Comparison of ENCODE assay signal across 24 cellular contexts in the genomic region with DNA sequence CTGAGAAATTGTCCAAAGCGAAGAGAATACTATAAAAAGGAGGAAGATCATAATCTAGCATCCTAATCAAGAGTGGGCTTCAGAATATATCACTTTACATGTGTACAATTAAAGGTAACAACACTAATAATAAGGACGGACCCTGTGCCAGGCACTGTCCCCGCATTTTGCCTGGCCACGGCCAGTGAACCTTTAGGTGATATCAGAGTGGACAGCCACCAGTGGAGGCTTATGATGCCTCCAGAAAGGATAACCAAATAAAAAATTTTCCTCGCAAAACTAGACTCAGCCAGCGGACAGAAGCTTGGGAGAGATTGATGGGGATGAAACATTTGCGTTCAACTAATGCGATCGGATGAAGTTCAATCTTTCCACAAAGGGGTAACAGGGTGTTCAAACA.
"Had no signal": no experiment of that assay in that cellular context is flagged by ENCODE, and none has a peak within 500 bp of the region (broad histone marks: within the 10 kb centered on the region; RNA-seq: fewer than 3 reads in every experiment).

No MANE protein-coding gene starts in this region.

- H3K4me1 ChIP-seq: colonic mucosa, esophagus muscularis mucosa, esophagus squamous epithelium, foreskin keratinocyte, gastrocnemius medialis, gastroesophageal sphincter, heart left ventricle, heart right ventricle had no signal

- H3K36me3 ChIP-seq: colonic mucosa, esophagus muscularis mucosa, esophagus squamous epithelium, gastrocnemius medialis, gastroesophageal sphincter, heart left ventricle, heart right ventricle had no signal

- H3K4me3 Mint-ChIP-seq: dendritic cell treated with granulocyte-macrophage colony-stimulating factor and Interleukin-4, amounts not matched to agents 40 ng/mL and 50 ng/mL, for 4 days; effector memory CD8-positive, alpha-beta T cell; endodermal cell had no signal

- H3K4me3 ChIP-seq: colonic mucosa, coronary artery, dorsolateral prefrontal cortex, esophagus muscularis mucosa, esophagus squamous epithelium, gastrocnemius medialis, gastroesophageal sphincter, heart left ventricle, heart right ventricle had no signal

- DNase-seq: colonic mucosa; cortex of kidney; dermis blood vessel endothelial cell; dorsolateral prefrontal cortex; effector CD4-positive, alpha-beta T cell; effector CD8-positive, alpha-beta T cell; effector memory CD4-positive, alpha-beta T cell; effector memory CD8-positive, alpha-beta T cell; endodermal cell; erythroblast; esophagus squamous epithelium; foreskin fibroblast; foreskin keratinocyte; foreskin melanocyte; gastrocnemius medialis; glutamatergic neuron; head of caudate nucleus; heart left ventricle; heart right ventricle had no signal

- H3K4me1 Mint-ChIP-seq: endodermal cell had no signal

- H3K9me3 ChIP-seq: colonic mucosa, gastrocnemius medialis had no signal

- H3K27ac Mint-ChIP-seq: dendritic cell treated with granulocyte-macrophage colony-stimulating factor and Interleukin-4, amounts not matched to agents 40 ng/mL and 50 ng/mL, for 4 days; effector memory CD8-positive, alpha-beta T cell; endodermal cell had no signal

- H3K27ac ChIP-seq: colonic mucosa, coronary artery, dorsolateral prefrontal cortex, epithelial cell of prostate, esophagus muscularis mucosa, esophagus squamous epithelium, foreskin keratinocyte, gastrocnemius medialis, gastroesophageal sphincter, heart left ventricle, heart right ventricle had no signal
